Comparison of ENCODE assay signal across 25 cellular contexts in genomic region chr2:240184198-240184590, GRCh38. TPM values are rescaled to one million over a fixed set of nuclear protein-coding genes. Genes with fewer than 3 reads are reported as not detected.
"Had no signal": no experiment of that assay in that cellular context is flagged by ENCODE, and none has a peak within 500 bp of the region (broad histone marks: within the 10 kb centered on the region; RNA-seq: fewer than 3 reads in every experiment).

No MANE protein-coding gene starts in this region.

- H3K36me3 Mint-ChIP-seq: activated CD8-positive, alpha-beta memory T cell treated with anti-CD3 and anti-CD28 coated beads, Interleukin-2, amount 10 ng/mL, durations not matched to agents 7 days and 5 days; activated naive CD4-positive, alpha-beta T cell treated with anti-CD3 and anti-CD28 coated beads, Interleukin-2, amount 10 ng/mL, durations not matched to agents 7 days and 5 days; activated naive CD8-positive, alpha-beta T cell treated with anti-CD3 and anti-CD28 coated beads for 36 hours had no signal

- H3K4me3 ChIP-seq: ascending aorta, body of pancreas, Peyer's patch, SJSA1 had no signal

- DNase-seq: activated CD4-positive, alpha-beta T cell treated with anti-CD3 and anti-CD28 coated beads, Interleukin-2, amount 10 ng/mL, durations not matched to agents 24 days and 14 days; activated CD4-positive, alpha-beta T cell treated with anti-CD3 and anti-CD28 coated beads, Interleukin-2, amount 50 U/mL, for 48 hours; activated CD4-positive, CD25-positive, alpha-beta regulatory T cell treated with anti-CD3 and anti-CD28 coated beads, Interleukin-2, amount 50 U/mL, for 72 hours; activated CD8-positive, alpha-beta memory T cell treated with anti-CD3 and anti-CD28 coated beads, Interleukin-2, amount 10 ng/mL, durations not matched to agents 7 days and 5 days; activated gamma-delta T cell treated with Interleukin-2 at 50 U/mL for 16 hours; activated naive CD4-positive, alpha-beta T cell treated with anti-CD3 and anti-CD28 coated beads, Interleukin-2, amount 10 ng/mL, durations not matched to agents 7 days and 5 days; activated naive CD8-positive, alpha-beta T cell treated with anti-CD3 and anti-CD28 coated beads for 36 hours; activated T-cell treated with anti-CD3 and anti-CD28 coated beads, Interleukin-2, amount 50 U/mL, for 24 hours; body of pancreas; MM.1S; NCI-H1105; NCI-H1436 treated with DMSO at 0.1 percent for 48 hours; NCI-H187; NCI-H2081; NCI-H524; Peyer's patch; SHP77; T-helper 17 cell; T-helper 9 cell had no signal

- H3K36me3 ChIP-seq: ascending aorta, Peyer's patch, SJSA1 had no signal

- H3K4me1 ChIP-seq: ascending aorta, body of pancreas, Peyer's patch, SJSA1 had no signal

- H3K27ac ChIP-seq: ascending aorta, body of pancreas, Peyer's patch, RWPE1, SJSA1 had no signal

- H3K4me1 Mint-ChIP-seq: activated CD4-positive, alpha-beta T cell treated with anti-CD3 and anti-CD28 coated beads, Interleukin-2, amount 10 ng/mL, durations not matched to agents 24 days and 14 days; activated CD8-positive, alpha-beta memory T cell treated with anti-CD3 and anti-CD28 coated beads, Interleukin-2, amount 10 ng/mL, durations not matched to agents 7 days and 5 days; activated naive CD4-positive, alpha-beta T cell treated with anti-CD3 and anti-CD28 coated beads, Interleukin-2, amount 10 ng/mL, durations not matched to agents 7 days and 5 days; activated naive CD8-positive, alpha-beta T cell treated with anti-CD3 and anti-CD28 coated beads for 36 hours; WTC11 had no signal

- H3K27ac Mint-ChIP-seq: activated CD4-positive, alpha-beta T cell treated with anti-CD3 and anti-CD28 coated beads, Interleukin-2, amount 10 ng/mL, durations not matched to agents 24 days and 14 days; activated CD8-positive, alpha-beta memory T cell treated with anti-CD3 and anti-CD28 coated beads, Interleukin-2, amount 10 ng/mL, durations not matched to agents 7 days and 5 days; activated naive CD4-positive, alpha-beta T cell treated with anti-CD3 and anti-CD28 coated beads, Interleukin-2, amount 10 ng/mL, durations not matched to agents 7 days and 5 days; activated naive CD8-positive, alpha-beta T cell treated with anti-CD3 and anti-CD28 coated beads for 36 hours; activated T-cell treated with anti-CD3 and anti-CD28 coated beads, Interleukin-2, amount 50 U/mL, for 24 hours; T-helper 17 cell; WTC11 had no signal

- H3K27me3 ChIP-seq: ascending aorta, body of pancreas, Peyer's patch had no signal

- H3K4me3 Mint-ChIP-seq: activated CD4-positive, alpha-beta T cell treated with anti-CD3 and anti-CD28 coated beads, Interleukin-2, amount 10 ng/mL, durations not matched to agents 24 days and 14 days; activated CD8-positive, alpha-beta memory T cell treated with anti-CD3 and anti-CD28 coated beads, Interleukin-2, amount 10 ng/mL, durations not matched to agents 7 days and 5 days; activated naive CD4-positive, alpha-beta T cell treated with anti-CD3 and anti-CD28 coated beads, Interleukin-2, amount 10 ng/mL, durations not matched to agents 7 days and 5 days; activated naive CD8-positive, alpha-beta T cell treated with anti-CD3 and anti-CD28 coated beads for 36 hours; activated T-cell treated with anti-CD3 and anti-CD28 coated beads, Interleukin-2, amount 50 U/mL, for 24 hours; T-helper 17 cell; WTC11 had no signal

- ATAC-seq: activated CD8-positive, alpha-beta memory T cell treated with anti-CD3 and anti-CD28 coated beads, Interleukin-2, amount 10 ng/mL, durations not matched to agents 7 days and 5 days; body of pancreas; SK-N-SH treated with all-trans-retinoic acid at 6 μM for 48 hours; T-helper 17 cell; WTC11 had no signal

- H3K9me3 ChIP-seq: ascending aorta, body of pancreas, Peyer's patch had no signal

RNA-seq across cellular contexts. Expression of gene OTOS, which starts 43.7 kb away (rescaled TPM):
- total RNA-seq: activated CD4-positive, alpha-beta T cell treated with anti-CD3 and anti-CD28 coated beads, Interleukin-2, amount 10 ng/mL, durations not matched to agents 24 days and 14 days; activated CD8-positive, alpha-beta memory T cell treated with anti-CD3 and anti-CD28 coated beads, Interleukin-2, amount 10 ng/mL, durations not matched to agents 7 days and 5 days; activated naive CD8-positive, alpha-beta T cell treated with anti-CD3 and anti-CD28 coated beads for 36 hours; ascending aorta; body of pancreas; bronchial epithelial cell; Peyer's patch; SJSA1; T-helper 17 cell; WTC11 had no signal
